Comparison of ENCODE assay signal across 19 cellular contexts in the genomic region with DNA sequence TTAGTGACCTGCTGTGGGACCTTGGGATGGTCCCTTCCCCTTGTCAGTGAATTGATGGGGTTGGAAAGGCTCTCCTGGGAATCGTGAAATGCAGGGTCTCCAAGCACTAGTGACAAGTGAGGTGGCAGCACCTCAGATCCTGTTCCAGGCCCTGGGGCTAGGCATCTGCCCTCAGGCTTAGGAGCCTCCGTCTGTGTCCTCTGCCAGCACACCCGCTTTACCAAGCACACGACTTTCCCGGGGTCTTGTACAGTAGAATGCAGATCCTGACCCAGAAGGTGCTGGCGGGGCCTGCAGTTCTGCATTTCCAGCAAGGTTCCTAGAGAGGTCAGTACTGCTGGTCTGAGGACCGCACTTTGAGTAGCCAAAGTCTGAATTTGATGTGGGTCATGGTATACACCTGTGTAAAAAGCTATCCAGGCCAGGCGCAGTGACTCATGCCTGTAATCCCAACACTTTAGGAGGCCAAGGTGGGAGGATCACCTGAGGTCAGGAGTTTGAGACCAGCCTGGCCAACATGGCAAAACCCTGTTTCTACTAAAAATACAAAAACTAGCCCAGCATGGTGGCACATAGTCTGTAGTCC. TPM values are rescaled to one million over a fixed set of nuclear protein-coding genes. Genes with fewer than 3 reads are reported as not detected.
DNase-seq lines count a peak whose midpoint lies in the region; ATAC-seq and TF ChIP-seq lines count a peak whose summit lies in the region.
"Had no signal": no experiment of that assay in that cellular context is flagged by ENCODE, and none has a peak within 500 bp of the region (broad histone marks: within the 10 kb centered on the region; RNA-seq: fewer than 3 reads in every experiment).

No MANE protein-coding gene starts in this region.

- H3K27ac Mint-ChIP-seq in activated CD8-positive, alpha-beta T cell treated with anti-CD3 and anti-CD28 coated beads, Interleukin-2, amount 10 ng/mL, durations not matched to agents 7 days and 5 days, result peak overlapping the region; percentile 10
- no peak overlapping the region for H3K27ac Mint-ChIP-seq in activated CD8-positive, alpha-beta T cell treated with anti-CD3 and anti-CD28 coated beads for 36 hours
- H3K27ac Mint-ChIP-seq in type B pancreatic cell, result peak overlapping the region; percentile 93

- CTCF ChIA-PET in activated CD8-positive, alpha-beta T cell treated with anti-CD3 and anti-CD28 coated beads, Interleukin-2, amount 10 ng/mL, durations not matched to agents 7 days and 5 days (lab: Charles Lee), result no interaction called here
- CTCF ChIA-PET in activated CD8-positive, alpha-beta T cell treated with anti-CD3 and anti-CD28 coated beads for 36 hours (lab: Charles Lee), result no interaction called here

- H3K36me3 Mint-ChIP-seq in activated CD8-positive, alpha-beta T cell treated with anti-CD3 and anti-CD28 coated beads, Interleukin-2, amount 10 ng/mL, durations not matched to agents 7 days and 5 days (ENCODE audit: low read depth), result peaks cover 2% of the 10 kb centered on the region
- H3K36me3 Mint-ChIP-seq in activated CD8-positive, alpha-beta T cell treated with anti-CD3 and anti-CD28 coated beads for 36 hours (ENCODE audit: low read depth), result no peaks in the 10 kb centered on the region
- no peaks in the 10 kb centered on the region for H3K36me3 Mint-ChIP-seq in type B pancreatic cell

- H3K4me1 Mint-ChIP-seq in activated CD8-positive, alpha-beta T cell treated with anti-CD3 and anti-CD28 coated beads, Interleukin-2, amount 10 ng/mL, durations not matched to agents 7 days and 5 days (ENCODE audit: low read depth), result peaks cover 74% of the 10 kb centered on the region
- peaks cover 38% of the 10 kb centered on the region for H3K4me1 Mint-ChIP-seq in activated CD8-positive, alpha-beta T cell treated with anti-CD3 and anti-CD28 coated beads for 36 hours (ENCODE audit: low read depth)
- H3K4me1 Mint-ChIP-seq in type B pancreatic cell (ENCODE audit: unreplicated experiment), result peaks cover 23% of the 10 kb centered on the region

- intact Hi-C loops in activated CD8-positive, alpha-beta T cell treated with anti-CD3 and anti-CD28 coated beads for 36 hours (cut with micrococcal nuclease), result loop anchor here (5.0 kb wide), 1 partner anchor 38 kb away; no protein-coding TSS in a partner anchor

- H3K27me3 ChIP-seq in SJSA1 (replicated peaks), result no peaks in the 10 kb centered on the region

- peak overlapping the region; percentile 85; the same call in 1 of the 2 replicates for H3K27ac ChIP-seq in SJSA1
- H3K27ac ChIP-seq: 22Rv1, C4-2B had no signal

- no peaks in the 10 kb centered on the region for H3K36me3 ChIP-seq in SJSA1

- POLR2A ChIA-PET in activated CD8-positive, alpha-beta T cell treated with anti-CD3 and anti-CD28 coated beads, Interleukin-2, amount 10 ng/mL, durations not matched to agents 7 days and 5 days (lab: Charles Lee), result no interaction called here
- POLR2A ChIA-PET in activated CD8-positive, alpha-beta T cell treated with anti-CD3 and anti-CD28 coated beads for 36 hours (lab: Charles Lee), result no interaction called here

- H3K4me1 ChIP-seq in SJSA1 (replicated peaks), result peaks cover 92% of the 10 kb centered on the region

- H3K4me3 Mint-ChIP-seq in activated CD8-positive, alpha-beta T cell treated with anti-CD3 and anti-CD28 coated beads, Interleukin-2, amount 10 ng/mL, durations not matched to agents 7 days and 5 days, result no peak overlapping the region
- H3K4me3 Mint-ChIP-seq in activated CD8-positive, alpha-beta T cell treated with anti-CD3 and anti-CD28 coated beads for 36 hours, result no peak overlapping the region
- H3K4me3 Mint-ChIP-seq in type B pancreatic cell, result no peak overlapping the region

- H3K9me3 Mint-ChIP-seq in activated CD8-positive, alpha-beta T cell treated with anti-CD3 and anti-CD28 coated beads, Interleukin-2, amount 10 ng/mL, durations not matched to agents 7 days and 5 days (ENCODE audit: insufficient read depth), result no peaks in the 10 kb centered on the region
- no peaks in the 10 kb centered on the region for H3K9me3 Mint-ChIP-seq in activated CD8-positive, alpha-beta T cell treated with anti-CD3 and anti-CD28 coated beads for 36 hours
- no peaks in the 10 kb centered on the region for H3K9me3 Mint-ChIP-seq in type B pancreatic cell

- no peak for ATAC-seq in activated CD8-positive, alpha-beta T cell treated with anti-CD3 and anti-CD28 coated beads, Interleukin-2, amount 10 ng/mL, durations not matched to agents 7 days and 5 days
- ATAC-seq in activated CD8-positive, alpha-beta T cell treated with anti-CD3 and anti-CD28 coated beads for 36 hours, result no peak
- no peak for ATAC-seq in HG02973 (IDR thresholded peaks at IDR 0.05; ENCODE audit: unreplicated experiment)

- no peak for DNase-seq in activated CD8-positive, alpha-beta T cell treated with anti-CD3 and anti-CD28 coated beads, Interleukin-2, amount 10 ng/mL, durations not matched to agents 7 days and 5 days
- DNase-seq in activated CD8-positive, alpha-beta T cell treated with anti-CD3 and anti-CD28 coated beads for 36 hours, result no peak
- DNase-seq in SJSA1 (ENCODE audit: low read depth in 1 of 2, low spot score in 2 of 2) (no peak), type B pancreatic cell (ENCODE audit: extremely low spot score, unreplicated experiment) (no peak), HuH-7.5 (ENCODE audit: low spot score) (no peak)
- no peak for DNase-seq in activated naive CD4-positive, alpha-beta T cell treated with Interleukin-2 at 50 U/mL for 16 hours
- DNase-seq: Calu3, DMS79 treated with DMSO at 0.1 percent for 48 hours, GDM1, KG1, NCI-H1092, NCI-H1694, PC-9 had no signal

- H3K4me3 ChIP-seq in SJSA1 (no peak overlapping the region), iPS-18c (ENCODE audit: insufficient read depth, low read depth, low read length) (peak overlapping the region; percentile 3; the same call in 1 of the 2 replicates)
- H3K4me3 ChIP-seq: PC-9 had no signal

- no peak for TF ChIP-seq CTCF in activated CD8-positive, alpha-beta T cell treated with anti-CD3 and anti-CD28 coated beads for 36 hours (IDR thresholded peaks at IDR 0.05)
- TF ChIP-seq CTCF in type B pancreatic cell (conservative IDR thresholded peaks at IDR 0.05), result no peak

- H3K9me3 ChIP-seq in SJSA1 (replicated peaks), result no peaks in the 10 kb centered on the region
- H3K9me3 ChIP-seq in iPS-18c (ENCODE audit: control insufficient read depth, insufficient read depth, low read length), result no peaks in the 10 kb centered on the region

- H3K27me3 Mint-ChIP-seq in activated CD8-positive, alpha-beta T cell treated with anti-CD3 and anti-CD28 coated beads, Interleukin-2, amount 10 ng/mL, durations not matched to agents 7 days and 5 days (ENCODE audit: low read depth), result no peaks in the 10 kb centered on the region
- no peaks in the 10 kb centered on the region for H3K27me3 Mint-ChIP-seq in activated CD8-positive, alpha-beta T cell treated with anti-CD3 and anti-CD28 coated beads for 36 hours
- no peaks in the 10 kb centered on the region for H3K27me3 Mint-ChIP-seq in type B pancreatic cell

RNA-seq across cellular contexts. Expression of a gene that starts 30.9 kb away (rescaled TPM):
- 10 to 100 TPM; 65.6 to 67.0 TPM for total RNA-seq in activated CD8-positive, alpha-beta T cell treated with anti-CD3 and anti-CD28 coated beads, Interleukin-2, amount 10 ng/mL, durations not matched to agents 7 days and 5 days
- total RNA-seq in activated CD8-positive, alpha-beta T cell treated with anti-CD3 and anti-CD28 coated beads for 36 hours, result 10 to 100 TPM; 53.1 to 57.7 TPM
- total RNA-seq in SJSA1 (2014; rRNA removed; shearing (Covaris generic)), result 29.1 and 36.8 TPM in 2 replicates
- 30.0 and 41.3 TPM in 2 replicates for total RNA-seq in type B pancreatic cell (ENCODE audit: low replicate concordance)

RNA-seq across cellular contexts. Expression of a gene that starts 33.3 kb away (rescaled TPM):
- not detected for total RNA-seq in activated CD8-positive, alpha-beta T cell treated with anti-CD3 and anti-CD28 coated beads, Interleukin-2, amount 10 ng/mL, durations not matched to agents 7 days and 5 days
- not detected for total RNA-seq in activated CD8-positive, alpha-beta T cell treated with anti-CD3 and anti-CD28 coated beads for 36 hours
- total RNA-seq in SJSA1 (2014; rRNA removed; shearing (Covaris generic)), result not detected in 2 replicates
- not detected in 2 replicates for total RNA-seq in type B pancreatic cell (ENCODE audit: low replicate concordance)
- total RNA-seq: Calu3, H4, M059J, PC-9 had no signal

RNA-seq across cellular contexts. Expression of a gene that starts 38.1 kb away (rescaled TPM):
- total RNA-seq in activated CD8-positive, alpha-beta T cell treated with anti-CD3 and anti-CD28 coated beads, Interleukin-2, amount 10 ng/mL, durations not matched to agents 7 days and 5 days, result not detected
- not detected for total RNA-seq in activated CD8-positive, alpha-beta T cell treated with anti-CD3 and anti-CD28 coated beads for 36 hours
- total RNA-seq in SJSA1 (2014; rRNA removed; shearing (Covaris generic)), result not detected in 2 replicates
- total RNA-seq in type B pancreatic cell (ENCODE audit: low replicate concordance), result not detected in 2 replicates
- total RNA-seq: Calu3, H4, M059J, PC-9 had no signal

RNA-seq across cellular contexts. Expression of a gene that starts 41.0 kb away (rescaled TPM):
- total RNA-seq in activated CD8-positive, alpha-beta T cell treated with anti-CD3 and anti-CD28 coated beads, Interleukin-2, amount 10 ng/mL, durations not matched to agents 7 days and 5 days, result not detected
- not detected for total RNA-seq in activated CD8-positive, alpha-beta T cell treated with anti-CD3 and anti-CD28 coated beads for 36 hours
- not detected in 2 replicates for total RNA-seq in SJSA1 (2014; rRNA removed; shearing (Covaris generic))
- total RNA-seq in type B pancreatic cell (ENCODE audit: low replicate concordance), result not detected in 2 replicates
- total RNA-seq: Calu3, H4, M059J, PC-9 had no signal

RNA-seq across cellular contexts. Expression of a gene that starts 45.3 kb away (rescaled TPM):
- not detected for total RNA-seq in activated CD8-positive, alpha-beta T cell treated with anti-CD3 and anti-CD28 coated beads, Interleukin-2, amount 10 ng/mL, durations not matched to agents 7 days and 5 days
- total RNA-seq in activated CD8-positive, alpha-beta T cell treated with anti-CD3 and anti-CD28 coated beads for 36 hours, result not detected
- 0.31 TPM in 1 of 2 replicates, not detected in the other for total RNA-seq in SJSA1 (2014; rRNA removed; shearing (Covaris generic))
- not detected in 2 replicates for total RNA-seq in type B pancreatic cell (ENCODE audit: low replicate concordance)
- total RNA-seq: Calu3, H4, M059J, PC-9 had no signal
